1 cellular context compared by ENCODE assay signal in genomic region chr1:209767706-209768105, GRCh38.
A peak's percentile ranks its signal among the peaks of the same experiment; 100 is the strongest.
TF ChIP-seq lines count a peak whose summit lies in the region.

No MANE protein-coding gene starts in this region.

TF ChIP-seq in GM12878, 131 proteins besides CTCF, POLR2A, EP300 and RAD21:
- no peak for TF ChIP-seq NFYA (IDR thresholded peaks at IDR 0.05; ENCODE audit: borderline replicate concordance, low read depth, low read length)
- TF ChIP-seq, protein P1, sequence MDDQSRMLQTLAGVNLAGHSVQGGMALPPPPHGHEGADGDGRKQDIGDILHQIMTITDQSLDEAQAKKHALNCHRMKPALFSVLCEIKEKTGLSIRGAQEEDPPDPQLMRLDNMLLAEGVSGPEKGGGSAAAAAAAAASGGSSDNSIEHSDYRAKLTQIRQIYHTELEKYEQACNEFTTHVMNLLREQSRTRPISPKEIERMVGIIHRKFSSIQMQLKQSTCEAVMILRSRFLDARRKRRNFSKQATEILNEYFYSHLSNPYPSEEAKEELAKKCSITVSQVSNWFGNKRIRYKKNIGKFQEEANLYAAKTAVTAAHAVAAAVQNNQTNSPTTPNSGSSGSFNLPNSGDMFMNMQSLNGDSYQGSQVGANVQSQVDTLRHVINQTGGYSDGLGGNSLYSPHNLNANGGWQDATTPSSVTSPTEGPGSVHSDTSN (IDR thresholded peaks at IDR 0.05; ENCODE audit: insufficient replicate concordance, low read depth, low read length): no peak
- peak; percentile 42 for TF ChIP-seq RUNX3 (IDR thresholded peaks at IDR 0.05; ENCODE audit: low read length)
